10 cellular contexts compared by ENCODE assay signal in genomic region chr2:42342795-42343241, GRCh38. TPM values are rescaled to one million over a fixed set of nuclear protein-coding genes. Genes with fewer than 3 reads are reported as not detected.
DNase-seq lines count a peak whose midpoint lies in the region; ATAC-seq and TF ChIP-seq lines count a peak whose summit lies in the region.
"Had no signal": no experiment of that assay in that cellular context is flagged by ENCODE, and none has a peak within 500 bp of the region (broad histone marks: within the 10 kb centered on the region; RNA-seq: fewer than 3 reads in every experiment).

No MANE protein-coding gene starts in this region.

- H3K4me3 ChIP-seq in right lobe of liver, result no peak overlapping the region

- H3K4me3 Mint-ChIP-seq in activated CD4-positive, alpha-beta T cell treated with anti-CD3 and anti-CD28 coated beads for 36 hours, result no peak overlapping the region
- no peak overlapping the region for H3K4me3 Mint-ChIP-seq in WTC11
- no peak overlapping the region for H3K4me3 Mint-ChIP-seq in stimulated activated naive CD8-positive, alpha-beta T cell treated with anti-CD3 and anti-CD28 coated beads, Interleukin-15, amount 100 ng/mL, for 72 hours

- peak overlapping the region in 2 of 3 donors; percentile 51 to 63 for H3K27ac ChIP-seq in right lobe of liver

- peaks cover 56% of the 10 kb centered on the region for H3K36me3 Mint-ChIP-seq in activated CD4-positive, alpha-beta T cell treated with anti-CD3 and anti-CD28 coated beads for 36 hours (ENCODE audit: low read depth)
- peaks cover 17% of the 10 kb centered on the region for H3K36me3 Mint-ChIP-seq in WTC11

- TF ChIP-seq CTCF in WTC11 (IDR thresholded peaks at IDR 0.05), result no peak
- TF ChIP-seq CTCF in right lobe of liver (IDR thresholded peaks at IDR 0.05), result no peak

- 80% methylated on average over 1 of the region's 11 CpGs for WGBS in right lobe of liver (ENCODE audit: insufficient coverage, low coverage, low lambda C conversion rate, missing lambda C conversion rate)

- POLR2A ChIA-PET in activated CD4-positive, alpha-beta T cell treated with anti-CD3 and anti-CD28 coated beads for 36 hours (lab: Charles Lee), result interaction anchor here (1.0 kb wide), 1 partner anchor 14 kb away, joined by 5 read pairs; no protein-coding TSS in a partner anchor
- POLR2A ChIA-PET in WTC11 (lab: Charles Lee), result interaction anchor here (0.6 kb wide), 1 partner anchor 151 kb away, joined by 3 read pairs; no protein-coding TSS in a partner anchor

- DNase-seq in activated CD4-positive, alpha-beta T cell treated with anti-CD3 and anti-CD28 coated beads for 36 hours, result no peak
- DNase-seq in activated CD4-positive, alpha-beta T cell treated with anti-CD3 and anti-CD28 coated beads, Interleukin-2, amount 50 U/mL, for 48 hours, result no peak
- DNase-seq in WTC11 (ENCODE audit: low spot score) (no peak), right lobe of liver (no peak), NCI-H524 (lab: John Stamatoyannopoulos, UW) (no peak), left colon (no peak)
- DNase-seq in stimulated activated naive CD8-positive, alpha-beta T cell treated with anti-CD3 and anti-CD28 coated beads, Interleukin-15, amount 100 ng/mL, for 72 hours, result no peak
- DNase-seq: activated T-cell treated with anti-CD3 and anti-CD28 coated beads, Interleukin-2, amount 50 U/mL, for 1 hour; KG1 had no signal

- no peaks in the 10 kb centered on the region for H3K27me3 Mint-ChIP-seq in activated CD4-positive, alpha-beta T cell treated with anti-CD3 and anti-CD28 coated beads for 36 hours
- no peaks in the 10 kb centered on the region for H3K27me3 Mint-ChIP-seq in WTC11 (ENCODE audit: low read depth)
- no peaks in the 10 kb centered on the region for H3K27me3 Mint-ChIP-seq in stimulated activated naive CD8-positive, alpha-beta T cell treated with anti-CD3 and anti-CD28 coated beads, Interleukin-15, amount 100 ng/mL, for 72 hours

- peak overlapping the region; percentile 79 for H3K27ac Mint-ChIP-seq in activated CD4-positive, alpha-beta T cell treated with anti-CD3 and anti-CD28 coated beads for 36 hours
- H3K27ac Mint-ChIP-seq in WTC11, result no peak overlapping the region; the same call in 1 of the 2 replicates
- H3K27ac Mint-ChIP-seq in stimulated activated naive CD8-positive, alpha-beta T cell treated with anti-CD3 and anti-CD28 coated beads, Interleukin-15, amount 100 ng/mL, for 72 hours, result peak overlapping the region; percentile 90 to 94

- no peaks in the 10 kb centered on the region for H3K9me3 ChIP-seq in right lobe of liver

- no peaks in the 10 kb centered on the region for H3K9me3 Mint-ChIP-seq in activated CD4-positive, alpha-beta T cell treated with anti-CD3 and anti-CD28 coated beads for 36 hours (ENCODE audit: low read depth)
- H3K9me3 Mint-ChIP-seq in WTC11, result no peaks in the 10 kb centered on the region
- peaks cover 0 to 9% of the 10 kb centered on the region in 2 donors for H3K9me3 Mint-ChIP-seq in stimulated activated naive CD8-positive, alpha-beta T cell treated with anti-CD3 and anti-CD28 coated beads, Interleukin-15, amount 100 ng/mL, for 72 hours

- TF ChIP-seq POLR2A in right lobe of liver (IDR thresholded peaks at IDR 0.05), result no peak

- intact Hi-C loops in activated CD4-positive, alpha-beta T cell treated with anti-CD3 and anti-CD28 coated beads for 36 hours (cut with DNase I, micrococcal nuclease), result no loop called here
- intact Hi-C loops in right lobe of liver (cut with DNase I), result no loop called here
- intact Hi-C loops in left colon (cut with DNase I, micrococcal nuclease), result no loop called here

- H3K36me3 ChIP-seq in right lobe of liver, result peaks cover 0 to 4% (median 0%) of the 10 kb centered on the region in 4 donors

- peaks cover 0 to 38% (median 11%) of the 10 kb centered on the region in 4 donors for H3K4me1 ChIP-seq in right lobe of liver

- CTCF ChIA-PET in activated CD4-positive, alpha-beta T cell treated with anti-CD3 and anti-CD28 coated beads for 36 hours (lab: Charles Lee), result interaction anchor here (1.1 to 1.3 kb wide), 3 partner anchors 9 to 256 kb away, joined by 3 read pairs; no protein-coding TSS in a partner anchor
- CTCF ChIA-PET in WTC11 (lab: Charles Lee), result interaction anchor here (1.2 kb wide), 1 partner anchor 475 kb away, joined by 3 read pairs; no protein-coding TSS in a partner anchor

- ATAC-seq in activated CD4-positive, alpha-beta T cell treated with anti-CD3 and anti-CD28 coated beads for 36 hours, result peak; percentile 17
- ATAC-seq in WTC11 (no peak), right lobe of liver (peak; percentile 6 to 12 (median 9)), left colon (no peak), GM18517 (IDR thresholded peaks at IDR 0.05; ENCODE audit: unreplicated experiment) (no peak)
- peak; percentile 5 for ATAC-seq in stimulated activated naive CD8-positive, alpha-beta T cell treated with anti-CD3 and anti-CD28 coated beads, Interleukin-15, amount 100 ng/mL, for 72 hours

- H3K27me3 ChIP-seq in right lobe of liver, result no peaks in the 10 kb centered on the region

- H3K4me1 Mint-ChIP-seq in activated CD4-positive, alpha-beta T cell treated with anti-CD3 and anti-CD28 coated beads for 36 hours, result peaks cover 19% of the 10 kb centered on the region
- peaks cover 15% of the 10 kb centered on the region for H3K4me1 Mint-ChIP-seq in WTC11
- H3K4me1 Mint-ChIP-seq in stimulated activated naive CD8-positive, alpha-beta T cell treated with anti-CD3 and anti-CD28 coated beads, Interleukin-15, amount 100 ng/mL, for 72 hours, result peaks cover 42% of the 10 kb centered on the region

TF ChIP-seq in WTC11, 78 proteins besides CTCF, POLR2A, EP300 and RAD21:
- no peak for TF ChIP-seq NR3C1 (CRISPR knock-in tag; conservative IDR thresholded peaks at IDR 0.05; ENCODE audit: low read depth)
- TF ChIP-seq PRDM15 (CRISPR knock-in tag; IDR thresholded peaks at IDR 0.05), result peak; percentile 49; the same call in 1 of the 2 replicates
TF ChIP-seq in WTC11: peak in this region for 1.

RNA-seq across cellular contexts. Expression of gene COX7A2L, which starts 18.2 kb away (rescaled TPM):
- total RNA-seq in activated CD4-positive, alpha-beta T cell treated with anti-CD3 and anti-CD28 coated beads for 36 hours, result 100 to 1,000 TPM; 103 TPM
- 99.5 to 114 TPM (median 108 TPM) in 3 replicates for total RNA-seq in WTC11 (2021)
- 10 to 100 TPM; 37.5 to 97.0 (median 57.6) TPM for total RNA-seq in right lobe of liver
- total RNA-seq in left colon, result 100 to 1,000 TPM in 1 of 2 donors, 10 to 100 TPM in 1; 97.2 to 111 TPM

Comparison
In these comparisons a context has a peak if more than half of its experiments do, and no peak if none do; other contexts are left out.
1. ATAC-seq: peak in activated CD4-positive, alpha-beta T cell treated with anti-CD3 and anti-CD28 coated beads for 36 hours (single experiment), right lobe of liver (4 of 4) and stimulated activated naive CD8-positive, alpha-beta T cell treated with anti-CD3 and anti-CD28 coated beads, Interleukin-15, amount 100 ng/mL, for 72 hours (single experiment); none in WTC11 (single experiment), left colon (single experiment) and GM18517 (single experiment).